In the genomic region with DNA sequence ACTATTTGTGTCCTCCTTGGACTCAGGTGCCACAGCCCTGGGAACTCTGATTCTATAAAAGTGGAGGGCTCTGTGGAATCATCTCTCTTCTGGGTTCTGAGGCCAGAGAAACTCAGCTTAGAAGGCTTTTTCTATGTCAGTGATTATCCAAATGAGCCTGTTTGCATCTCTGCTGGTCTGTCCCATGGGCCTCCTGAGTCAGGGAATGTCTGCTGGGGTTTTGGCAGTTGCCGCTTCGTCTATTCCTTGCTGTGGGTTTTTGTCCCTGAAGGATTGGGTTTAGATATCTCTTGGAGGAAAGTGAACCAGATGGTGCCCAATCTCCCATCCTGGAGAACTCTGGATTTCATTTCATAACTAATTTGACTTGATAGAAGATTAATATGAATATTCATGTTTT, we compare ENCODE assay signal across 23 cellular contexts.
DNase-seq lines count a peak whose midpoint lies in the region; ATAC-seq and TF ChIP-seq lines count a peak whose summit lies in the region.
"Had no signal": no experiment of that assay in that cellular context is flagged by ENCODE, and none has a peak within 500 bp of the region (broad histone marks: within the 10 kb centered on the region; RNA-seq: fewer than 3 reads in every experiment).

No MANE protein-coding gene starts in this region.

- H3K4me1 ChIP-seq in PC-3 (ENCODE audit: insufficient read depth, low read length): no peaks in the 10 kb centered on the region

- no TSS peak for BruUV-seq in PC-3 (replicated peaks; lab: Mats Ljungman, UMichigan)

- H3K4me2 ChIP-seq in PC-3 (ENCODE audit: low read length): no peak overlapping the region
- H3K4me2 ChIP-seq: KMS-11, SK-N-SH had no signal

- H3K9me3 ChIP-seq in PC-3 (ENCODE audit: low read length): no peaks in the 10 kb centered on the region
- H3K9me3 ChIP-seq: SK-N-SH had no signal

- POLR2A ChIA-PET in PC-3 (lab: Charles Lee; ENCODE audit: unreplicated experiment): no interaction called here

- intact Hi-C loops in Right ventricle myocardium superior (cut with DNase I): no loop called here
- intact Hi-C loops in Right ventricle myocardium inferior (cut with DNase I): no loop called here
- intact Hi-C loops in PC-3 (cut with micrococcal nuclease): no loop called here

- no peak overlapping the region for H2AFZ ChIP-seq in PC-3 (ENCODE audit: low read length)

- no peaks in the 10 kb centered on the region for H4K20me1 ChIP-seq in PC-3 (ENCODE audit: low read length)

- H3K79me2 ChIP-seq in PC-3 (ENCODE audit: low read length): no peaks in the 10 kb centered on the region

- CTCF ChIA-PET in PC-3 (lab: Charles Lee): no interaction called here

- H3K27ac ChIP-seq in PC-3 (ENCODE audit: low read length): no peak overlapping the region
- H3K27ac ChIP-seq: KMS-11 had no signal

- H3K27me3 ChIP-seq in PC-3 (ENCODE audit: low read length): peaks cover 28% of the 10 kb centered on the region; the same call in 1 of the 2 replicates

- ATAC-seq in Right ventricle myocardium superior (ENCODE audit: poor library complexity): peak; percentile 19
- no peak for ATAC-seq in Right ventricle myocardium inferior
- ATAC-seq in PC-3: no peak
- ATAC-seq: Panc1 had no signal

- H3K36me3 ChIP-seq in PC-3 (ENCODE audit: low read depth, low read length): no peaks in the 10 kb centered on the region

- DNase-seq in Right ventricle myocardium superior: no peak
- DNase-seq in Right ventricle myocardium inferior (ENCODE audit: missing footprints): no peak
- peak; percentile 31 for DNase-seq in NCI-H2171 (lab: John Stamatoyannopoulos, UW)
- peak; percentile 62 for DNase-seq in myocyte (ENCODE audit: low read depth)
- no peak for DNase-seq in RPMI8226
- no peak for DNase-seq in PC-3
- no peak for DNase-seq in retina
- DNase-seq: 8988T; ACHN; CD4-positive, alpha-beta memory T cell; COR-L47; DMS79 treated with DMSO at 0.1 percent for 48 hours; GF-D8; HCEC 1CT; IMR-90; NCI-H1092 treated with DMSO at 0.1 percent for 48 hours; NCI-H1436; NCI-H187; NCI-H2081 treated with DMSO at 0.1 percent for 48 hours; NCI-H446 treated with DMSO at 0.1 percent for 48 hours; SK-N-SH had no signal

- H3K4me3 ChIP-seq in PC-3 (ENCODE audit: low read length): no peak overlapping the region

- TF ChIP-seq CTCF in PC-3 (conservative IDR thresholded peaks at IDR 0.05; ENCODE audit: low read depth, low read length): no peak

- H3F3A ChIP-seq in PC-3 (ENCODE audit: low read length, unreplicated experiment): no peaks in the 10 kb centered on the region

- no peaks in the 10 kb centered on the region for H3K9me2 ChIP-seq in PC-3 (replicated peaks; ENCODE audit: low read length)
- H3K9me2 ChIP-seq: SK-N-SH had no signal

- H3K9ac ChIP-seq in PC-3 (ENCODE audit: low read length): no peak overlapping the region
- H3K9ac ChIP-seq: KMS-11, SK-N-SH had no signal

Comparison
In these comparisons a context has a peak if more than half of its experiments do, and no peak if none do; other contexts are left out.
1. DNase-seq: peak in NCI-H2171 (single experiment) and myocyte (single experiment); none in Right ventricle myocardium superior (single experiment), Right ventricle myocardium inferior (single experiment), RPMI8226 (single experiment), PC-3 (single experiment) and retina (single experiment).